In genomic region chr1:12275370-12275769, GRCh38 we compare ENCODE assay signal across 9 cellular contexts. TPM values are rescaled to one million over a fixed set of nuclear protein-coding genes. Genes with fewer than 3 reads are reported as not detected.
A peak's percentile ranks its signal among the peaks of the same experiment; 100 is the strongest.
DNase-seq lines count a peak whose midpoint lies in the region; ATAC-seq and TF ChIP-seq lines count a peak whose summit lies in the region.
"Had no signal": no experiment of that assay in that cellular context is flagged by ENCODE, and none has a peak within 500 bp of the region (broad histone marks: within the 10 kb centered on the region; RNA-seq: fewer than 3 reads in every experiment).

No MANE protein-coding gene starts in this region.

- BruUV-seq in Calu3 (replicated peaks; lab: Mats Ljungman, UMichigan) = no TSS peak

- 72 to 79% methylated on average over 4 of the region's 4 CpGs for WGBS in sigmoid colon, 2 donors

- H3K36me3 ChIP-seq in sigmoid colon = peaks cover 19 to 100% (median 42%) of the 10 kb centered on the region in 4 donors

- no peak overlapping the region for H3K4me3 Mint-ChIP-seq in Calu3 (ENCODE audit: low read depth, unreplicated experiment)
- H3K4me3 Mint-ChIP-seq in activated T-helper 17 cell treated with anti-CD3 and anti-CD28 coated beads, Interleukin-2, amount 50 U/mL, for 72 hours = no peak overlapping the region

- peak; percentile 16 for TF ChIP-seq CTCF in Calu3 (IDR thresholded peaks at IDR 0.05; ENCODE audit: unreplicated experiment)
- TF ChIP-seq CTCF in LNCaP clone FGC (IDR thresholded peaks at IDR 0.05; ENCODE audit: control insufficient read depth, extremely low read depth, insufficient read depth) = peak; percentile 77
- peak; percentile 24 to 63 (median 51) for TF ChIP-seq CTCF in sigmoid colon (IDR thresholded peaks at IDR 0.05)

- no peaks in the 10 kb centered on the region for H3K27me3 ChIP-seq in sigmoid colon

- no peaks in the 10 kb centered on the region for H3K36me3 Mint-ChIP-seq in Calu3 (ENCODE audit: insufficient read depth, unreplicated experiment)
- peaks cover 94% of the 10 kb centered on the region for H3K36me3 Mint-ChIP-seq in activated T-helper 17 cell treated with anti-CD3 and anti-CD28 coated beads, Interleukin-2, amount 50 U/mL, for 72 hours (ENCODE audit: low read depth)

- H3K4me1 Mint-ChIP-seq in Calu3 (ENCODE audit: low read depth, unreplicated experiment) = no peaks in the 10 kb centered on the region
- H3K4me1 Mint-ChIP-seq in activated T-helper 17 cell treated with anti-CD3 and anti-CD28 coated beads, Interleukin-2, amount 50 U/mL, for 72 hours = no peaks in the 10 kb centered on the region
- H3K4me1 Mint-ChIP-seq: IgD-negative memory B cell had no signal

- CTCF ChIA-PET in Calu3 (lab: Charles Lee) = interaction anchor here (0.8 to 1.0 kb wide), 3 partner anchors 106 to 384 kb away, joined by 3 to 5 read pairs (median 4); no protein-coding TSS in a partner anchor

- no peaks in the 10 kb centered on the region for H3K9me3 Mint-ChIP-seq in Calu3 (ENCODE audit: low read depth, unreplicated experiment)
- no peaks in the 10 kb centered on the region for H3K9me3 Mint-ChIP-seq in activated T-helper 17 cell treated with anti-CD3 and anti-CD28 coated beads, Interleukin-2, amount 50 U/mL, for 72 hours
- H3K9me3 Mint-ChIP-seq: IgD-negative memory B cell had no signal

- no peak overlapping the region for H3K27ac ChIP-seq in sigmoid colon

- no peak overlapping the region for H3K27ac Mint-ChIP-seq in Calu3 (ENCODE audit: unreplicated experiment)
- no peak overlapping the region for H3K27ac Mint-ChIP-seq in activated T-helper 17 cell treated with anti-CD3 and anti-CD28 coated beads, Interleukin-2, amount 50 U/mL, for 72 hours
- H3K27ac Mint-ChIP-seq: IgD-negative memory B cell had no signal

- H3K9me3 ChIP-seq in sigmoid colon = no peaks in the 10 kb centered on the region

- H3K4me3 ChIP-seq in LNCaP clone FGC (ENCODE audit: low read depth, low read length) (no peak overlapping the region), sigmoid colon (no peak overlapping the region)

- no peaks in the 10 kb centered on the region for H3K4me1 ChIP-seq in sigmoid colon

- TF ChIP-seq EP300 in sigmoid colon (IDR thresholded peaks at IDR 0.05) = no peak

- ATAC-seq in HG02678 (IDR thresholded peaks at IDR 0.05; ENCODE audit: unreplicated experiment) = no peak
- no peak for ATAC-seq in activated T-helper 17 cell treated with anti-CD3 and anti-CD28 coated beads, Interleukin-2, amount 50 U/mL, for 72 hours (replicated peaks)

- DNase-seq in Calu3 (peak; percentile 36), LNCaP clone FGC (ENCODE audit: low read depth) (no peak), fibroblast of peridontal ligament (ENCODE audit: extremely low read depth) (peak; percentile 33), sigmoid colon (no peak), NCI-H510A (lab: John Stamatoyannopoulos, UW) (no peak)
- peak; percentile 1 to 22 (median 10) for DNase-seq in activated CD8-positive, alpha-beta memory T cell treated with anti-CD3 and anti-CD28 coated beads for 48 hours (ENCODE audit: low read depth in 2 of 3, low spot score in 2 of 3)

- no peaks in the 10 kb centered on the region for H3K27me3 Mint-ChIP-seq in Calu3 (ENCODE audit: unreplicated experiment)
- H3K27me3 Mint-ChIP-seq in activated T-helper 17 cell treated with anti-CD3 and anti-CD28 coated beads, Interleukin-2, amount 50 U/mL, for 72 hours = no peaks in the 10 kb centered on the region
- H3K27me3 Mint-ChIP-seq: IgD-negative memory B cell had no signal

- TF ChIP-seq POLR2A in sigmoid colon (IDR thresholded peaks at IDR 0.05) = no peak

- intact Hi-C loops in Calu3 (cut with micrococcal nuclease; ENCODE audit: unreplicated experiment) = loop anchor here (2.0 kb wide), 1 partner anchor 383 kb away; no protein-coding TSS in a partner anchor
- intact Hi-C loops in sigmoid colon (cut with DNase I) = loop anchor here (1.0 kb wide), 1 partner anchor 384 kb away; no protein-coding TSS in a partner anchor

RNA-seq across cellular contexts. Expression of gene VPS13D, which starts 45.5 kb away (rescaled TPM):
- total RNA-seq in Calu3 (2022) (30.6 and 33.1 TPM in 2 replicates), sigmoid colon (10 to 100 TPM; 49.7 to 90.8 (median 54.7) TPM)
- 10 to 100 TPM in 2 of 3 donors, 1 to 10 TPM in 1; 7.6 to 27.4 (median 12.0) TPM for polyA plus RNA-seq in sigmoid colon
- 10 to 100 TPM; 30.4 to 35.6 TPM for total RNA-seq in activated T-helper 17 cell treated with anti-CD3 and anti-CD28 coated beads, Interleukin-2, amount 50 U/mL, for 72 hours

Comparison
In these comparisons a context has a peak if more than half of its experiments do, and no peak if none do; other contexts are left out.
1. DNase-seq: peak in Calu3 (single experiment), activated CD8-positive, alpha-beta memory T cell treated with anti-CD3 and anti-CD28 coated beads for 48 hours (3 of 3) and fibroblast of peridontal ligament (single experiment); none in LNCaP clone FGC (single experiment), sigmoid colon (single experiment) and NCI-H510A (single experiment).
2. CTCF ChIP-seq: peak in every context shown above with its lines; median percentile 77 in LNCaP clone FGC; 51 in sigmoid colon; 16 in Calu3.